In the genomic region with DNA sequence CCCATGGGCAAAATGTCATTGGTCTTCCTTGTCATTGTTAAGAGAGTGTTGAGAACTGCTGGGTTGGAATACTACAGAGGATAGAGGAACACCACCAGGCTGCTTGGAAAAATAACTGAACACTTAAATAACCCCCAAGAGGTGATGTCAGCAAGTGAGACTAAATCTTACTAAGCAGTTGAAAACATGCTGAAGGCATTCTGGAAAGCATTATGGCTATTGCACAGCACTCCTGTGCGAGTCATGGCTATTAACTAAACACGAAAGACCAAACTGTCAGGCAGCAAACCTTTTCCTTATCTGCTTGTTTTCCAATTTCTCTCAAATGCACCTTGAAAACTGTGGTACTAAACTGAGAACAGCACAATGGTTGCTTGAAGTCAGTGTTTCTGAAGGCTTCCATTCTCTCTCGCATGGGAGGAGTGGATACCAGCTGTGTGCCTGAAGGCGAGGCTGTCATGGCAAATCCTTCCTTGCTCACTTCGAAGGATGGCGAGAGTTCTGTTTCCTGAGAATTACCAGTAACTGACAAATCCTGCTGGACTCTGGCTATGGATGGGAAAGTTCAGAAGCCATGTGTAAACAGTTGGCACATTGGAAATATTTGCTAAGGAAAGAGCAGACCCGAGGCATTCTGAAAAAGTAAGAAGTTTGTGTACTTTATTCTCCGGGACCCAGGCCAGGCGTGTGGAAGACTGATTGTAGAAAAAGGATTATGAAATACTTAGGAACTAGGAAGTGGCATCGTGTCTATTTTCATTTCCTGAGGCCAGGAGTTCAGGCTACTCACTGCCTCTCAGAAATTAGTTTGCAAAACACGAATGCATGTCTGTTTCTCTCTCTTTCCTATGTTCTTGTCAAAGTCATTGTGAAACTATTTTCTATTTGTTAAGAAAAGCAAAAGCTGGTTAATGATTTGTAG, we compare ENCODE assay signal across 12 cellular contexts.
DNase-seq lines count a peak whose midpoint lies in the region; ATAC-seq and TF ChIP-seq lines count a peak whose summit lies in the region.
"Had no signal": no experiment of that assay in that cellular context is flagged by ENCODE, and none has a peak within 500 bp of the region (broad histone marks: within the 10 kb centered on the region; RNA-seq: fewer than 3 reads in every experiment).

No MANE protein-coding gene starts in this region.

- TF ChIP-seq CTCF in HFFc6 (IDR thresholded peaks at IDR 0.05) (no peak), liver (IDR thresholded peaks at IDR 0.05; ENCODE audit: low read depth, low read length, missing input control) (no peak), SK-N-SH (IDR thresholded peaks at IDR 0.05) (no peak)

- H3K4me2 ChIP-seq in SK-N-SH: no peak overlapping the region; the same call in 1 of the 2 replicates
- H3K4me2 ChIP-seq: BLaER1 had no signal

- H3K36me3 ChIP-seq in liver (ENCODE audit: control insufficient read depth in 4 of 4, insufficient read depth in 3 of 4, low read depth in 1 of 4, low read length in 3 of 4) (no peaks in the 10 kb centered on the region), SK-N-SH (replicated peaks in 1 of 2; ENCODE audit: control insufficient read depth in 1 of 2, insufficient read depth in 2 of 2, low read length in 1 of 2) (no peaks in the 10 kb centered on the region)
- H3K36me3 ChIP-seq: BLaER1 had no signal

- H3K4me1 ChIP-seq in liver (ENCODE audit: control insufficient read depth in 4 of 4, insufficient read depth in 4 of 4, low read length in 3 of 4) (peaks cover 2 to 24% (median 18%) of the 10 kb centered on the region in 4 donors), SK-N-SH (ENCODE audit: control insufficient read depth in 1 of 2, insufficient read depth in 2 of 2, low read depth in 1 of 2, low read length in 1 of 2) (no peaks in the 10 kb centered on the region)
- H3K4me1 ChIP-seq: BLaER1 had no signal

- H3K27ac ChIP-seq in liver (ENCODE audit: low read depth in 1 of 2, low read length in 2 of 2) (peak overlapping the region; percentile 70 to 91), SK-N-SH (ENCODE audit: low read depth in 2 of 2, low read length in 1 of 2) (no peak overlapping the region)
- H3K27ac ChIP-seq: BLaER1 had no signal

- no peaks in the 10 kb centered on the region for H3K79me2 ChIP-seq in SK-N-SH (ENCODE audit: insufficient read depth)

- WGBS in liver: 18% methylated on average over 11 of the region's 11 CpGs
- WGBS in SK-N-SH (ENCODE audit: low lambda C conversion rate): 2% methylated on average over 11 of the region's 11 CpGs

- H3K9me3 Mint-ChIP-seq in HFFc6: no peaks in the 10 kb centered on the region
- peaks cover 0 to 3% of the 10 kb centered on the region in 2 donors for H3K9me3 Mint-ChIP-seq in activated T-cell treated with anti-CD3 and anti-CD28 coated beads, Interleukin-2, amount 50 U/mL, for 72 hours

- POLR2A ChIA-PET in SK-N-SH (lab: Yijun Ruan, JAX): no interaction called here

- peaks cover 30% of the 10 kb centered on the region for H3K4me1 Mint-ChIP-seq in HFFc6 (ENCODE audit: low read depth)
- H3K4me1 Mint-ChIP-seq in activated T-cell treated with anti-CD3 and anti-CD28 coated beads, Interleukin-2, amount 50 U/mL, for 72 hours (ENCODE audit: low read depth): no peaks in the 10 kb centered on the region

- TF ChIP-seq RAD21 in liver (IDR thresholded peaks at IDR 0.05) (peak in 1 of 2 donors; percentile 51), SK-N-SH (IDR thresholded peaks at IDR 0.05; ENCODE audit: low read length) (no peak)

- no peak overlapping the region for H2AFZ ChIP-seq in SK-N-SH (ENCODE audit: low read depth)

- H3K4me3 ChIP-seq in liver (ENCODE audit: low read depth in 1 of 3, low read length in 3 of 3) (peak overlapping the region in 1 of 3 donors; percentile 11), SK-N-SH (ENCODE audit: low read depth in 2 of 2, low read length in 1 of 2) (no peak overlapping the region)
- H3K4me3 ChIP-seq: BLaER1 had no signal

- DNase-seq in A172 (ENCODE audit: low spot score): peak; percentile 35
- DNase-seq in HFFc6: peak; percentile 84
- DNase-seq in astrocyte of the hippocampus (ENCODE audit: low read depth, low spot score): peak; percentile 8
- DNase-seq in NCI-H2081 treated with DMSO at 0.1 percent for 48 hours (lab: John Stamatoyannopoulos, UW): no peak
- no peak for DNase-seq in NCI-H774 (lab: John Stamatoyannopoulos, UW)
- DNase-seq in activated T-cell treated with anti-CD3 and anti-CD28 coated beads, Interleukin-2, amount 50 U/mL, for 72 hours: no peak
- no peak for DNase-seq in SK-N-SH
- DNase-seq: central memory CD4-positive, alpha-beta T cell; retina had no signal

- H3K9me3 ChIP-seq in liver (ENCODE audit: control insufficient read depth in 4 of 4, low read length in 3 of 4) (peaks cover 0 to 2% (median 0%) of the 10 kb centered on the region in 4 donors), SK-N-SH (no peaks in the 10 kb centered on the region)
- H3K9me3 ChIP-seq: BLaER1 had no signal

- no peak overlapping the region for H3K9ac ChIP-seq in liver (ENCODE audit: low read depth in 1 of 2, low read length in 2 of 2)
- no peak overlapping the region for H3K9ac ChIP-seq in SK-N-SH
- H3K9ac ChIP-seq: BLaER1 had no signal

- H3K27me3 ChIP-seq in liver (ENCODE audit: control insufficient read depth in 4 of 4, insufficient read depth in 4 of 4, low read length in 3 of 4): no peaks in the 10 kb centered on the region
- no peaks in the 10 kb centered on the region for H3K27me3 ChIP-seq in SK-N-SH (ENCODE audit: insufficient read depth)
- H3K27me3 ChIP-seq: BLaER1 had no signal

- no peaks in the 10 kb centered on the region for H3K36me3 Mint-ChIP-seq in HFFc6 (ENCODE audit: low read depth)
- H3K36me3 Mint-ChIP-seq in activated T-cell treated with anti-CD3 and anti-CD28 coated beads, Interleukin-2, amount 50 U/mL, for 72 hours (ENCODE audit: insufficient read depth in 2 of 2): no peaks in the 10 kb centered on the region

- TF ChIP-seq EP300 in SK-N-SH (IDR thresholded peaks at IDR 0.05; ENCODE audit: borderline replicate concordance in 1 of 2, low read depth in 1 of 2, low read length in 1 of 2): no peak

- no peaks in the 10 kb centered on the region for H3F3A ChIP-seq in SK-N-SH (replicated peaks; ENCODE audit: insufficient read depth)

- H3K27me3 Mint-ChIP-seq in HFFc6 (ENCODE audit: insufficient read depth): no peaks in the 10 kb centered on the region
- H3K27me3 Mint-ChIP-seq in activated T-cell treated with anti-CD3 and anti-CD28 coated beads, Interleukin-2, amount 50 U/mL, for 72 hours (ENCODE audit: low read depth): no peaks in the 10 kb centered on the region

- no peaks in the 10 kb centered on the region for H3K9me2 ChIP-seq in SK-N-SH

- H4K20me1 ChIP-seq in SK-N-SH (ENCODE audit: insufficient read depth): no peaks in the 10 kb centered on the region
- H4K20me1 ChIP-seq: BLaER1 had no signal

- peak overlapping the region; percentile 90 for H3K27ac Mint-ChIP-seq in HFFc6
- H3K27ac Mint-ChIP-seq in activated T-cell treated with anti-CD3 and anti-CD28 coated beads, Interleukin-2, amount 50 U/mL, for 72 hours: no peak overlapping the region

- CTCF ChIA-PET in SK-N-SH (lab: Yijun Ruan, JAX): interaction anchor here (0.6 kb wide), 1 partner anchor 28 kb away, joined by 3 read pairs; no protein-coding TSS in a partner anchor

- ATAC-seq in activated T-cell treated with anti-CD3 and anti-CD28 coated beads, Interleukin-2, amount 50 U/mL, for 72 hours (replicated peaks in 1 of 2): no peak
- ATAC-seq: HCT116 had no signal

- peak overlapping the region; percentile 82 for H3K4me3 Mint-ChIP-seq in HFFc6
- H3K4me3 Mint-ChIP-seq in activated T-cell treated with anti-CD3 and anti-CD28 coated beads, Interleukin-2, amount 50 U/mL, for 72 hours: no peak overlapping the region

TF ChIP-seq in liver, 16 proteins besides CTCF, POLR2A, EP300 and RAD21 (continues in another document):
- TF ChIP-seq EGR1 (IDR thresholded peaks at IDR 0.05; ENCODE audit: low read depth in 2 of 2) (peak; percentile 84 to 94), ZBTB33 (IDR thresholded peaks at IDR 0.05) (peak; percentile 76), SP1 (IDR thresholded peaks at IDR 0.05) (peak; percentile 86)

TF ChIP-seq in SK-N-SH, 30 proteins besides CTCF, POLR2A, EP300 and RAD21 (continues in another document):
- no peak for TF ChIP-seq IRF3 (IDR thresholded peaks at IDR 0.05; ENCODE audit: low read depth, low read length)
- no peak for TF ChIP-seq RFX5 (IDR thresholded peaks at IDR 0.05; ENCODE audit: low read length)
- TF ChIP-seq NFIC (IDR thresholded peaks at IDR 0.05; ENCODE audit: borderline replicate concordance): no peak
- TF ChIP-seq MAX (IDR thresholded peaks at IDR 0.05; ENCODE audit: low read depth): no peak
- TF ChIP-seq FOSL2 (IDR thresholded peaks at IDR 0.05; ENCODE audit: borderline replicate concordance, low read depth): no peak
- TF ChIP-seq GABPA (IDR thresholded peaks at IDR 0.05; ENCODE audit: low read depth): no peak

Comparison
In these comparisons a context has a peak if more than half of its experiments do, and no peak if none do; other contexts are left out.
1. DNase-seq: peak in A172 (single experiment), HFFc6 (single experiment) and astrocyte of the hippocampus (single experiment); none in NCI-H2081 treated with DMSO at 0.1 percent for 48 hours (single experiment), NCI-H774 (single experiment), activated T-cell treated with anti-CD3 and anti-CD28 coated beads, Interleukin-2, amount 50 U/mL, for 72 hours (0 of 2) and SK-N-SH (single experiment).
2. H3K27ac ChIP-seq: peak in liver (2 of 2); none in SK-N-SH (0 of 2).